In the genomic region with DNA sequence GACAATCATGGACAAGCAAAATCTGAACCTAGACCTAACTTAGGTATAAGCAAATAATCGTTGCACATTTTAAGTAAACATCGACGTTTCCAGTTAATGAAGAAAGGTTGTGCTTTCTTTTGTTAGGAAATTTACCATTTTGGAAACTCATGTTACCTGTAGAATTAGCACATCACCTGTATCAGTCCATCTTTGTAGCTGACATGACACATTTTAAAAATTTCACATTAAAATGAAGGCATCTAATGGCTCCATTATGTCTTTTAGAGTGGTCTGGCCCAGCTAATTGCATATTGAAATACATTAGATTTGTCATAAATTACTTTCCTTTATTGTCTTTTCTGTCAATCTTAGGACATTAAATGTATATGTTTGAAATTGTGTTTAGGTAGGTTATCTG, we compare ENCODE assay signal across 23 cellular contexts.
"Had no signal": no experiment of that assay in that cellular context is flagged by ENCODE, and none has a peak within 500 bp of the region (broad histone marks: within the 10 kb centered on the region; RNA-seq: fewer than 3 reads in every experiment).

No MANE protein-coding gene starts in this region.

- H3K27me3 Mint-ChIP-seq: activated CD4-positive, alpha-beta memory T cell treated with anti-CD3 and anti-CD28 coated beads, Interleukin-2, amount 10 ng/mL, durations not matched to agents 7 days and 5 days; activated CD4-positive, alpha-beta T cell treated with anti-CD3 and anti-CD28 coated beads, Interleukin-2, amount 10 ng/mL, durations not matched to agents 24 days and 14 days; activated naive CD8-positive, alpha-beta T cell treated with anti-CD3 and anti-CD28 coated beads, Interleukin-2, amount 50 U/mL, for 24 hours; naive thymus-derived CD8-positive, alpha-beta T cell had no signal

- H3K4me3 Mint-ChIP-seq: activated CD4-positive, alpha-beta memory T cell treated with anti-CD3 and anti-CD28 coated beads, Interleukin-2, amount 10 ng/mL, durations not matched to agents 7 days and 5 days; activated CD4-positive, alpha-beta T cell treated with anti-CD3 and anti-CD28 coated beads, Interleukin-2, amount 10 ng/mL, durations not matched to agents 24 days and 14 days; activated naive CD8-positive, alpha-beta T cell treated with anti-CD3 and anti-CD28 coated beads, Interleukin-2, amount 50 U/mL, for 24 hours; naive thymus-derived CD8-positive, alpha-beta T cell; neural progenitor cell had no signal

- ATAC-seq: activated CD4-positive, CD25-positive, alpha-beta regulatory T cell treated with anti-CD3 and anti-CD28 coated beads, Interleukin-2, amount 50 U/mL, for 24 hours; activated naive CD8-positive, alpha-beta T cell treated with anti-CD3 and anti-CD28 coated beads, Interleukin-2, amount 50 U/mL, for 24 hours; left lobe of liver; naive thymus-derived CD8-positive, alpha-beta T cell had no signal

- H3K27me3 ChIP-seq: neural progenitor cell, testis, uterus had no signal

- H3K9me3 ChIP-seq: testis, uterus had no signal

- H3K9me3 Mint-ChIP-seq: activated CD4-positive, alpha-beta memory T cell treated with anti-CD3 and anti-CD28 coated beads, Interleukin-2, amount 10 ng/mL, durations not matched to agents 7 days and 5 days; activated CD4-positive, alpha-beta T cell treated with anti-CD3 and anti-CD28 coated beads, Interleukin-2, amount 10 ng/mL, durations not matched to agents 24 days and 14 days; activated naive CD8-positive, alpha-beta T cell treated with anti-CD3 and anti-CD28 coated beads, Interleukin-2, amount 50 U/mL, for 24 hours; naive thymus-derived CD8-positive, alpha-beta T cell had no signal

- DNase-seq: activated CD4-positive, alpha-beta memory T cell treated with anti-CD3 and anti-CD28 coated beads, Interleukin-2, amount 10 ng/mL, durations not matched to agents 7 days and 5 days; activated CD4-positive, alpha-beta T cell treated with anti-CD3 and anti-CD28 coated beads, Interleukin-2, amount 10 ng/mL, durations not matched to agents 24 days and 14 days; activated gamma-delta T cell; activated naive CD4-positive, alpha-beta T cell treated with anti-CD3 and anti-CD28 coated beads, Interleukin-2, amount 50 U/mL, for 16 hours; activated naive CD8-positive, alpha-beta T cell treated with anti-CD3 and anti-CD28 coated beads, Interleukin-2, amount 50 U/mL, for 24 hours; activated T-cell treated with anti-CD3 and anti-CD28 coated beads for 4 hours; dermis blood vessel endothelial cell; effector CD8-positive, alpha-beta T cell; erythroblast; foreskin fibroblast; kidney; naive thymus-derived CD8-positive, alpha-beta T cell; posterior cingulate gyrus; stimulated activated CD4-positive, alpha-beta T cell treated with anti-CD3 and anti-CD28 coated beads, Interleukin-2, amount 100 ng/mL, for 48 hours; stimulated activated CD8-positive, alpha-beta memory T cell treated with anti-CD3 and anti-CD28 coated beads, Interleukin-4, amount 100 ng/mL, for 48 hours; stimulated activated naive CD4-positive, alpha-beta T cell; testis; trophoblast cell; uterus had no signal

- H3K4me3 ChIP-seq: lung, neural progenitor cell, testis, uterus had no signal

- H3K36me3 ChIP-seq: neural progenitor cell, uterus had no signal

- H2AFZ ChIP-seq: neural progenitor cell had no signal

- H3K27ac ChIP-seq: neural progenitor cell, testis, uterus had no signal

- H3K4me1 ChIP-seq: uterus had no signal

- H3K27ac Mint-ChIP-seq: activated CD4-positive, alpha-beta memory T cell treated with anti-CD3 and anti-CD28 coated beads, Interleukin-2, amount 10 ng/mL, durations not matched to agents 7 days and 5 days; activated CD4-positive, alpha-beta T cell treated with anti-CD3 and anti-CD28 coated beads, Interleukin-2, amount 10 ng/mL, durations not matched to agents 24 days and 14 days; activated naive CD8-positive, alpha-beta T cell treated with anti-CD3 and anti-CD28 coated beads, Interleukin-2, amount 50 U/mL, for 24 hours; neural progenitor cell had no signal
